ENCODE assay signal across 1 cellular context in genomic region chr6:35202066-35202546, GRCh38.
TF ChIP-seq lines count a peak whose summit lies in the region.

No MANE protein-coding gene starts in this region.

TF ChIP-seq in HepG2, 621 proteins besides CTCF, POLR2A, EP300 and RAD21:
- 0 out of 2 replicates have a peak, but pooled peaks have one; percentile 44 for TF ChIP-seq ZFP82 (CRISPR knock-in tag; IDR thresholded peaks at IDR 0.05; ENCODE audit: borderline replicate concordance)
- TF ChIP-seq KAT8 (CRISPR knock-in tag; IDR thresholded peaks at IDR 0.05) = no peak
